In the genomic region with DNA sequence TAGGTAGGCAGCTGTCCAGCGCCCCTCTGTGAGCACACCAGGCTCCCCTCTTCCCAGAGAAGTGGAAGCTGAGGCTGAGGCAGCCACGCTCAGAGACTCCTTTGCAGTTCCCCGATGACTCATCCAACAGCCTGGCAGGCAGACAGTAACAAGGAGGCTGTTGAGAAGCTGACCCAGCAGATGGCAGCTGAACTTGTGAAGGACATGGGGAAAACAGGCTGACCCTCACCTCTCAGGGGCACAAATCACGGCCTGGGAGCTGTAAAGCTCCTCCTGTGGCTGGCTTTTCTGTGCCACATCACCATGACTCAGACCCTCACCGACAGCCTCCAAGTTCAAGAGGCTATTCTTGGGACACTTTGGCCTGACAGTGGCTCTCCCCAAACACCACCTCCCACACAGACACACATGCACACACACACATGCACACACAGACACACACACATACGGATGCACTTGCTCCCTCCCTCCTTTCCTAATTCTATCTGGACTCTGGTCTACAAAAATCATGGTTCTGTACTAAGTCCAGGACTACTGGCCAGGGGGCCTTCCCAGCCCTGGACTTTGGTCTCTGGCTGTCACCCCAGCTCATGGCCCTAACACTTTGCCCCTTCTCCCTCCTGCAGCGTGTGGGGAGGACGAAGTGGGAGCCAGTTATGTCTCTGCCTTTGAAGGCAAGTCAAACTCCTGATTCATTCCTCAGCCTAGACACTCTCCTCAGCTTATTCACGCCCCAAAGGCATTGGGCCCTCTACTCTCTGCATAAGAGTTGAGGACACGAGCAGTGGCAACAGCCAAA, we compare ENCODE assay signal across 8 cellular contexts. TPM values are rescaled to one million over a fixed set of nuclear protein-coding genes. Genes with fewer than 3 reads are reported as not detected.
DNase-seq lines count a peak whose midpoint lies in the region; ATAC-seq and TF ChIP-seq lines count a peak whose summit lies in the region.

No MANE protein-coding gene starts in this region.

- CTCF ChIA-PET in activated CD8-positive, alpha-beta memory T cell treated with anti-CD3 and anti-CD28 coated beads, Interleukin-2, amount 10 ng/mL, durations not matched to agents 7 days and 5 days (lab: Charles Lee): interaction anchor here (0.9 to 5.2 kb wide), 12 partner anchors 9 to 133 kb away, joined by 3 to 36 read pairs (median 4); a partner anchor contains a TSS
- CTCF ChIA-PET in Panc1 (lab: Charles Lee): no interaction called here

- H3K27me3 ChIP-seq in Panc1 (ENCODE audit: control insufficient read depth, insufficient read depth, low read length): no peaks in the 10 kb centered on the region

- peak overlapping the region in 1 of 2 experiments; percentile 11; a peak in 2 of 4 replicates for H3K4me3 ChIP-seq in Panc1 (ENCODE audit: low read depth in 2 of 2, low read length in 2 of 2)

- no TSS peak for BruUV-seq in Panc1 (replicated peaks; lab: Mats Ljungman, UMichigan)

- ATAC-seq in activated CD8-positive, alpha-beta memory T cell treated with anti-CD3 and anti-CD28 coated beads, Interleukin-2, amount 10 ng/mL, durations not matched to agents 7 days and 5 days: peak; percentile 55
- ATAC-seq in Panc1: peak; percentile 84
- ATAC-seq in stimulated activated naive B cell treated with anti-CD40 and anti-IgM and Interleukin-4, amounts not matched to agents 10 μg/mL and 1 μg/mL and 100 μg/mL, for 72 hours (replicated peaks): peak; percentile 44 to 57

- in situ Hi-C loops in Panc1 (cut with HindIII; ENCODE audit: low pct_unique_long_range_greater_than_20kb, low sequenced_read_pairs): no loop called here

- peaks cover 82% of the 10 kb centered on the region for H3K4me1 Mint-ChIP-seq in activated CD8-positive, alpha-beta memory T cell treated with anti-CD3 and anti-CD28 coated beads, Interleukin-2, amount 10 ng/mL, durations not matched to agents 7 days and 5 days
- H3K4me1 Mint-ChIP-seq in stimulated activated naive B cell treated with anti-CD40 and anti-IgM and Interleukin-4, amounts not matched to agents 10 μg/mL and 1 μg/mL and 100 μg/mL, for 72 hours: peaks cover 71 to 96% of the 10 kb centered on the region in 2 donors

- peaks cover 6% of the 10 kb centered on the region for H3K36me3 ChIP-seq in Panc1 (ENCODE audit: control insufficient read depth, insufficient read depth, low read length)

- H3K27me3 Mint-ChIP-seq in activated CD8-positive, alpha-beta memory T cell treated with anti-CD3 and anti-CD28 coated beads, Interleukin-2, amount 10 ng/mL, durations not matched to agents 7 days and 5 days: no peaks in the 10 kb centered on the region
- H3K27me3 Mint-ChIP-seq in stimulated activated naive B cell treated with anti-CD40 and anti-IgM and Interleukin-4, amounts not matched to agents 10 μg/mL and 1 μg/mL and 100 μg/mL, for 72 hours: no peaks in the 10 kb centered on the region

- H3K27ac Mint-ChIP-seq in activated CD8-positive, alpha-beta memory T cell treated with anti-CD3 and anti-CD28 coated beads, Interleukin-2, amount 10 ng/mL, durations not matched to agents 7 days and 5 days: peak overlapping the region; percentile 61
- H3K27ac Mint-ChIP-seq in stimulated activated naive B cell treated with anti-CD40 and anti-IgM and Interleukin-4, amounts not matched to agents 10 μg/mL and 1 μg/mL and 100 μg/mL, for 72 hours: peak overlapping the region; percentile 92

- TF ChIP-seq CTCF in Panc1 (IDR thresholded peaks at IDR 0.05): no peak

- peak overlapping the region; percentile 93 for H3K27ac ChIP-seq in Panc1 (ENCODE audit: low read length)

- POLR2A ChIA-PET in Panc1 (lab: Charles Lee): no interaction called here

- no peak overlapping the region for H3K4me3 Mint-ChIP-seq in activated CD8-positive, alpha-beta memory T cell treated with anti-CD3 and anti-CD28 coated beads, Interleukin-2, amount 10 ng/mL, durations not matched to agents 7 days and 5 days
- peak overlapping the region; percentile 61 to 69 for H3K4me3 Mint-ChIP-seq in stimulated activated naive B cell treated with anti-CD40 and anti-IgM and Interleukin-4, amounts not matched to agents 10 μg/mL and 1 μg/mL and 100 μg/mL, for 72 hours

- no peak for DNase-seq in activated CD8-positive, alpha-beta memory T cell treated with anti-CD3 and anti-CD28 coated beads, Interleukin-2, amount 10 ng/mL, durations not matched to agents 7 days and 5 days
- DNase-seq in activated CD8-positive, alpha-beta memory T cell treated with anti-CD3 and anti-CD28 coated beads for 24 hours: no peak
- DNase-seq in Panc1 (ENCODE audit: low read depth, low spot score) (peak; percentile 87), cerebellum (ENCODE audit: low spot score) (peak; percentile 83), left kidney (ENCODE audit: low read depth, low spot score) (peak; percentile 30), DMS153 treated with DMSO at 0.1 percent for 48 hours (lab: John Stamatoyannopoulos, UW; ENCODE audit: unreplicated experiment) (no peak), SKM-1 (lab: John Stamatoyannopoulos, UW; ENCODE audit: unreplicated experiment) (no peak)
- no peak for DNase-seq in stimulated activated naive B cell treated with anti-CD40 and anti-IgM and Interleukin-4, amounts not matched to agents 10 μg/mL and 1 μg/mL and 100 μg/mL, for 72 hours

- no peaks in the 10 kb centered on the region for H3K9me3 Mint-ChIP-seq in activated CD8-positive, alpha-beta memory T cell treated with anti-CD3 and anti-CD28 coated beads, Interleukin-2, amount 10 ng/mL, durations not matched to agents 7 days and 5 days (ENCODE audit: low read depth)
- H3K9me3 Mint-ChIP-seq in stimulated activated naive B cell treated with anti-CD40 and anti-IgM and Interleukin-4, amounts not matched to agents 10 μg/mL and 1 μg/mL and 100 μg/mL, for 72 hours: peaks cover 0 to 1% of the 10 kb centered on the region in 2 donors

- peaks cover 95% of the 10 kb centered on the region for H3K4me1 ChIP-seq in Panc1 (ENCODE audit: control insufficient read depth, insufficient read depth, low read length)

- peaks cover 36% of the 10 kb centered on the region for H3K36me3 Mint-ChIP-seq in activated CD8-positive, alpha-beta memory T cell treated with anti-CD3 and anti-CD28 coated beads, Interleukin-2, amount 10 ng/mL, durations not matched to agents 7 days and 5 days
- H3K36me3 Mint-ChIP-seq in stimulated activated naive B cell treated with anti-CD40 and anti-IgM and Interleukin-4, amounts not matched to agents 10 μg/mL and 1 μg/mL and 100 μg/mL, for 72 hours: peaks cover 80 to 86% of the 10 kb centered on the region in 2 donors

- intact Hi-C loops in Panc1 (cut with micrococcal nuclease; ENCODE audit: unreplicated experiment): no loop called here

- no peaks in the 10 kb centered on the region for H3K9me3 ChIP-seq in Panc1 (ENCODE audit: control insufficient read depth, insufficient read depth, low read depth, low read length)

RNA-seq across cellular contexts. Expression of a gene that starts 23.2 kb away (rescaled TPM):
- total RNA-seq in activated CD8-positive, alpha-beta memory T cell treated with anti-CD3 and anti-CD28 coated beads, Interleukin-2, amount 10 ng/mL, durations not matched to agents 7 days and 5 days: 10 to 100 TPM; 39.3 to 43.0 TPM
- total RNA-seq in Panc1 (2021; ENCODE audit: unreplicated experiment) (80.8 TPM), cerebellum (3.5 TPM)
- polyA plus RNA-seq in Panc1 (2012; ENCODE audit: insufficient read length): 60.3 TPM

RNA-seq across cellular contexts. Expression of a gene that starts 31.7 kb away (rescaled TPM):
- total RNA-seq in activated CD8-positive, alpha-beta memory T cell treated with anti-CD3 and anti-CD28 coated beads, Interleukin-2, amount 10 ng/mL, durations not matched to agents 7 days and 5 days: under 1 TPM; 0.23 to 0.49 TPM
- total RNA-seq in Panc1 (2021; ENCODE audit: unreplicated experiment) (0.26 TPM), cerebellum (not detected)
- polyA plus RNA-seq in Panc1 (2012; ENCODE audit: insufficient read length): 0.17 TPM

Comparison
In these comparisons a context has a peak if more than half of its experiments do, and no peak if none do; other contexts are left out.
1. DNase-seq: peak in Panc1 (single experiment), cerebellum (single experiment) and left kidney (single experiment); none in activated CD8-positive, alpha-beta memory T cell treated with anti-CD3 and anti-CD28 coated beads, Interleukin-2, amount 10 ng/mL, durations not matched to agents 7 days and 5 days (single experiment), activated CD8-positive, alpha-beta memory T cell treated with anti-CD3 and anti-CD28 coated beads for 24 hours (single experiment), stimulated activated naive B cell treated with anti-CD40 and anti-IgM and Interleukin-4, amounts not matched to agents 10 μg/mL and 1 μg/mL and 100 μg/mL, for 72 hours (single experiment), DMS153 treated with DMSO at 0.1 percent for 48 hours (single experiment) and SKM-1 (single experiment).
2. Peak in every context shown above with its lines, with median percentiles within 50 percentile points of each other: ATAC-seq.